ENCODE assay signal across 17 cellular contexts in genomic region chr11:22869325-22869724, GRCh38. TPM values are rescaled to one million over a fixed set of nuclear protein-coding genes. Genes with fewer than 3 reads are reported as not detected.
"Had no signal": no experiment of that assay in that cellular context is flagged by ENCODE, and none has a peak within 500 bp of the region (broad histone marks: within the 10 kb centered on the region; RNA-seq: fewer than 3 reads in every experiment).

No MANE protein-coding gene starts in this region.

- H3K27me3 Mint-ChIP-seq: activated CD4-positive, alpha-beta memory T cell treated with anti-CD3 and anti-CD28 coated beads, Interleukin-2, amount 10 ng/mL, durations not matched to agents 7 days and 5 days; naive thymus-derived CD8-positive, alpha-beta T cell had no signal

- H3K27ac Mint-ChIP-seq: activated CD4-positive, alpha-beta memory T cell treated with anti-CD3 and anti-CD28 coated beads, Interleukin-2, amount 10 ng/mL, durations not matched to agents 7 days and 5 days; immature natural killer cell; naive thymus-derived CD8-positive, alpha-beta T cell had no signal

- H3K9me3 Mint-ChIP-seq: activated CD4-positive, alpha-beta memory T cell treated with anti-CD3 and anti-CD28 coated beads, Interleukin-2, amount 10 ng/mL, durations not matched to agents 7 days and 5 days; naive thymus-derived CD8-positive, alpha-beta T cell had no signal

- DNase-seq: activated CD4-positive, alpha-beta memory T cell treated with anti-CD3 and anti-CD28 coated beads, Interleukin-2, amount 10 ng/mL, durations not matched to agents 7 days and 5 days; activated gamma-delta T cell; activated T-cell treated with anti-CD3 and anti-CD28 coated beads, Interleukin-2, amount 50 U/mL, for 48 hours; aorta; dorsolateral prefrontal cortex; foreskin fibroblast; immature natural killer cell; naive thymus-derived CD8-positive, alpha-beta T cell; posterior cingulate gyrus; stimulated activated CD4-positive, alpha-beta T cell treated with anti-CD3 and anti-CD28 coated beads, Interleukin-4, amount 100 ng/mL, for 4 hours; stomach had no signal

- ATAC-seq: naive thymus-derived CD8-positive, alpha-beta T cell had no signal

- H3K4me1 Mint-ChIP-seq: activated CD4-positive, alpha-beta memory T cell treated with anti-CD3 and anti-CD28 coated beads, Interleukin-2, amount 10 ng/mL, durations not matched to agents 7 days and 5 days; immature natural killer cell; naive thymus-derived CD8-positive, alpha-beta T cell had no signal

- H3K4me3 Mint-ChIP-seq: activated CD4-positive, alpha-beta memory T cell treated with anti-CD3 and anti-CD28 coated beads, Interleukin-2, amount 10 ng/mL, durations not matched to agents 7 days and 5 days; immature natural killer cell; naive thymus-derived CD8-positive, alpha-beta T cell had no signal

RNA-seq across cellular contexts. Expression of gene CCDC179, which starts 9.1 kb away (rescaled TPM):
- total RNA-seq: activated CD4-positive, alpha-beta memory T cell treated with anti-CD3 and anti-CD28 coated beads, Interleukin-2, amount 10 ng/mL, durations not matched to agents 7 days and 5 days; aorta; breast epithelium; dorsolateral prefrontal cortex; esophagus muscularis mucosa; lung; naive thymus-derived CD8-positive, alpha-beta T cell; right atrium auricular region; stomach; thoracic aorta; ureter had no signal
